Comparison of ENCODE assay signal across 23 cellular contexts in the genomic region with DNA sequence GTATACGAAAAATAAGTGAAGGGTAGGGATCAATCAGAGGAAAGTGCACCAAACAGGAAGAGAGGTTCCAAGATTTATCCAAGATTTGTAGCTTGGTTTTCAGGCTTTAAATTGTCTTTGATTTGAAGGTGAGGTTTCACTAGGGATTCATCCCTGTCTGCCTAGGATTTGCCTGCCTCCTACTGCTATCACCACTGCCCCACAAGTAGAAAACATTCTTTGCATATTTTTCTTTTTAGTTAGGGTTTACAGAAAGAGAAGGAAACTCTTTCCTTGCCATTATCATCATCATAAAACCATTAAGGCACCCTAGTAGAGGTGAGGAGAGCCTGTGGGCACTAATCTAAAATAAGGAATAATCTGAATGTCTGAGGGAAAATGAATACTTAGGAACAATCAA. TPM values are rescaled to one million over a fixed set of nuclear protein-coding genes. Genes with fewer than 3 reads are reported as not detected.
A peak's percentile ranks its signal among the peaks of the same experiment; 100 is the strongest.
DNase-seq lines count a peak whose midpoint lies in the region; ATAC-seq and TF ChIP-seq lines count a peak whose summit lies in the region.
"Had no signal": no experiment of that assay in that cellular context is flagged by ENCODE, and none has a peak within 500 bp of the region (broad histone marks: within the 10 kb centered on the region; RNA-seq: fewer than 3 reads in every experiment).

No MANE protein-coding gene starts in this region.

- H3K27ac Mint-ChIP-seq in mesothelial cell of epicardium, result peak overlapping the region; percentile 91
- H3K27ac Mint-ChIP-seq: activated naive CD8-positive, alpha-beta T cell; activated T-helper 1 cell treated with anti-CD3 and anti-CD28 coated beads, Interleukin-12 subunit alpha, Interleukin-12 subunit beta, Interleukin-2, Interleukin-4 antibody, amounts not matched to agents 30 ng/mL and 10 ng/mL and 1 ng/mL, durations not matched to agents 14 hours and 24 hours and 36 hours; CD14-positive monocyte; natural killer cell treated with Interleukin-12 subunit alpha and Interleukin-12 subunit beta and Interleukin-15 and Interleukin-18, amount 100 ng/mL, for 72 hours; stimulated activated naive CD8-positive, alpha-beta T cell treated with anti-CD3 and anti-CD28 coated beads, Interleukin-15, amount 100 ng/mL, for 72 hours had no signal

- H2AFZ ChIP-seq in HCT116 (ENCODE audit: low read depth, low read length, poor library complexity, severe bottlenecking), result peak overlapping the region; percentile 16

- intact Hi-C loops in A673 (cut with micrococcal nuclease; ENCODE audit: unreplicated experiment) (no loop called here), HCT116 (cut with micrococcal nuclease) (no loop called here)

- no peaks in the 10 kb centered on the region for H3K9me2 ChIP-seq in HCT116 (ENCODE audit: insufficient read depth)

- no peaks in the 10 kb centered on the region for H3K79me2 ChIP-seq in HCT116 (ENCODE audit: insufficient read depth, low read length)

- H3K27me3 ChIP-seq in A673 (replicated peaks; ENCODE audit: insufficient read depth, low read depth, low read length, poor library complexity) (no peaks in the 10 kb centered on the region), HCT116 (ENCODE audit: insufficient read depth, low read length) (no peaks in the 10 kb centered on the region)
- H3K27me3 ChIP-seq: colonic mucosa, transverse colon had no signal

- RAD21 ChIA-PET in HCT116 (lab: Charles Lee; ENCODE audit: low non-redundant PET in 1 of 2, low total read pairs in 2 of 2, uncharacterized antibody in 2 of 2, unreplicated experiment in 2 of 2), result no interaction called here

- H3K4me2 ChIP-seq in HCT116 (ENCODE audit: low read length), result no peak overlapping the region

- H3K9me3 ChIP-seq in A673 (ENCODE audit: low read depth, low read length, poor library complexity, severe bottlenecking), result no peaks in the 10 kb centered on the region
- no peaks in the 10 kb centered on the region for H3K9me3 ChIP-seq in HCT116 (ENCODE audit: control insufficient read depth in 1 of 2, insufficient read depth in 1 of 2, low read depth in 1 of 2, low read length in 2 of 2)
- H3K9me3 ChIP-seq: colonic mucosa, transverse colon had no signal

- POLR2A ChIA-PET in A673 (lab: Charles Lee; ENCODE audit: low non-redundant PET) (no interaction called here), HCT116 (lab: Charles Lee) (no interaction called here)

- no peaks in the 10 kb centered on the region for H3K36me3 ChIP-seq in A673 (ENCODE audit: insufficient read depth, low read length, poor library complexity, severe bottlenecking)
- H3K36me3 ChIP-seq in HCT116 (ENCODE audit: control insufficient read depth in 1 of 2, insufficient read depth in 2 of 2, low read length in 2 of 2), result no peaks in the 10 kb centered on the region
- H3K36me3 ChIP-seq: colonic mucosa, transverse colon had no signal

- peaks cover 41% of the 10 kb centered on the region for H3K4me1 Mint-ChIP-seq in mesothelial cell of epicardium
- H3K4me1 Mint-ChIP-seq: CD14-positive monocyte; stimulated activated naive CD8-positive, alpha-beta T cell treated with anti-CD3 and anti-CD28 coated beads, Interleukin-15, amount 100 ng/mL, for 72 hours had no signal

- BruUV-seq in A673 (replicated peaks; lab: Mats Ljungman, UMichigan) (no TSS peak), HCT116 (replicated peaks; lab: Mats Ljungman, UMichigan) (no TSS peak)

- peaks cover 8% of the 10 kb centered on the region for H3K9me3 Mint-ChIP-seq in mesothelial cell of epicardium
- H3K9me3 Mint-ChIP-seq: activated T-helper 1 cell treated with anti-CD3 and anti-CD28 coated beads, Interleukin-12 subunit alpha, Interleukin-12 subunit beta, Interleukin-2, Interleukin-4 antibody, amounts not matched to agents 30 ng/mL and 10 ng/mL and 1 ng/mL, durations not matched to agents 14 hours and 24 hours and 36 hours; natural killer cell treated with Interleukin-12 subunit alpha and Interleukin-12 subunit beta and Interleukin-15 and Interleukin-18, amount 100 ng/mL, for 72 hours; stimulated activated naive CD8-positive, alpha-beta T cell treated with anti-CD3 and anti-CD28 coated beads, Interleukin-15, amount 100 ng/mL, for 72 hours had no signal

- no peak for TF ChIP-seq POLR2A in HCT116 (IDR thresholded peaks at IDR 0.05; ENCODE audit: borderline replicate concordance, extremely low read depth, insufficient read depth, insufficient read length)

- CTCF ChIA-PET in A673 (lab: Charles Lee) (no interaction called here), HCT116 (lab: Charles Lee) (no interaction called here)

- peak overlapping the region; percentile 2 for H3K4me3 Mint-ChIP-seq in mesothelial cell of epicardium
- H3K4me3 Mint-ChIP-seq: activated naive CD8-positive, alpha-beta T cell; activated T-helper 1 cell treated with anti-CD3 and anti-CD28 coated beads, Interleukin-12 subunit alpha, Interleukin-12 subunit beta, Interleukin-2, Interleukin-4 antibody, amounts not matched to agents 30 ng/mL and 10 ng/mL and 1 ng/mL, durations not matched to agents 14 hours and 24 hours and 36 hours; CD14-positive monocyte; natural killer cell treated with Interleukin-12 subunit alpha and Interleukin-12 subunit beta and Interleukin-15 and Interleukin-18, amount 100 ng/mL, for 72 hours; stimulated activated naive CD8-positive, alpha-beta T cell treated with anti-CD3 and anti-CD28 coated beads, Interleukin-15, amount 100 ng/mL, for 72 hours had no signal

- TF ChIP-seq CTCF in A673 (conservative IDR thresholded peaks at IDR 0.05; ENCODE audit: low read depth, low read length) (no peak), HCT116 (IDR thresholded peaks at IDR 0.05 in 2 of 3, conservative IDR thresholded peaks at IDR 0.05 in 1 of 3; ENCODE audit: borderline replicate concordance in 1 of 3, insufficient read depth in 1 of 3, low read depth in 2 of 3, low read length in 2 of 3) (no peak), VCaP (conservative IDR thresholded peaks at IDR 0.05) (no peak), mesothelial cell of epicardium (IDR thresholded peaks at IDR 0.05; ENCODE audit: unreplicated experiment) (no peak)

- no peak for ATAC-seq in HCT116
- ATAC-seq: activated CD4-positive, CD25-positive, alpha-beta regulatory T cell treated with anti-CD3 and anti-CD28 coated beads, Interleukin-2, amount 50 U/mL, for 24 hours; stimulated activated naive CD8-positive, alpha-beta T cell treated with anti-CD3 and anti-CD28 coated beads, Interleukin-15, amount 100 ng/mL, for 72 hours had no signal

- peaks cover 21% of the 10 kb centered on the region for H3K4me1 ChIP-seq in A673 (ENCODE audit: insufficient read depth, low read length, poor library complexity, severe bottlenecking)
- H3K4me1 ChIP-seq in HCT116 (ENCODE audit: control insufficient read depth in 1 of 2, insufficient read depth in 2 of 2, low read length in 2 of 2), result peaks cover 13 to 27% of the 10 kb centered on the region in 2 experiments; a peak in 3 of 4 replicates
- H3K4me1 ChIP-seq: colonic mucosa, transverse colon had no signal

- no peak overlapping the region for H3K9ac ChIP-seq in HCT116 (ENCODE audit: low read length)

- peaks cover 8% of the 10 kb centered on the region for H3K36me3 Mint-ChIP-seq in mesothelial cell of epicardium
- H3K36me3 Mint-ChIP-seq: activated naive CD8-positive, alpha-beta T cell; CD14-positive monocyte; natural killer cell treated with Interleukin-12 subunit alpha and Interleukin-12 subunit beta and Interleukin-15 and Interleukin-18, amount 100 ng/mL, for 72 hours had no signal

- no peak for TF ChIP-seq RAD21 in HCT116 (IDR thresholded peaks at IDR 0.05; ENCODE audit: low read depth)

- H3K27ac ChIP-seq in A673 (ENCODE audit: low read depth, low read length, poor library complexity, severe bottlenecking) (no peak overlapping the region), HCT116 (ENCODE audit: low read depth, low read length) (no peak overlapping the region), VCaP (peak overlapping the region; percentile 34; the same call in 1 of the 2 replicates)
- H3K27ac ChIP-seq: colonic mucosa, transverse colon had no signal

- no peaks in the 10 kb centered on the region for H4K20me1 ChIP-seq in HCT116 (ENCODE audit: insufficient read depth)

- peak; percentile 12 for DNase-seq in A673 (ENCODE audit: low spot score)
- no peak for DNase-seq in HCT116 (ENCODE audit: low read depth, low spot score)
- no peak for DNase-seq in mesothelial cell of epicardium (ENCODE audit: low spot score in 2 of 2, unreplicated experiment in 2 of 2)
- DNase-seq in activated CD4-positive, alpha-beta T cell treated with anti-CD3 and anti-CD28 coated beads for 1 hour, result no peak
- DNase-seq in HUDEP-2 (lab: John Stamatoyannopoulos, UW; ENCODE audit: unreplicated experiment in 76 of 76), result no peak
- DNase-seq in activated CD4-positive, alpha-beta T cell treated with anti-CD3 and anti-CD28 coated beads, Interleukin-2, amount 50 U/mL, for 1 hour, result no peak
- DNase-seq in NCI-H2196 treated with DMSO at 0.1 percent for 48 hours (lab: John Stamatoyannopoulos, UW; ENCODE audit: unreplicated experiment), result no peak
- DNase-seq: 8988T; colonic mucosa; Kasumi-1; left cardiac atrium; NK-92 treated with Interleukin-12 subunit alpha and Interleukin-12 subunit beta, amount 100 ng/mL, for 24 hours; small intestine; stimulated activated CD4-positive, alpha-beta T cell treated with anti-CD3 and anti-CD28 coated beads, Interleukin-4, amount 100 ng/mL, for 4 hours; stimulated activated naive CD8-positive, alpha-beta T cell treated with anti-CD3 and anti-CD28 coated beads, Interleukin-15, amount 100 ng/mL, for 72 hours; T-helper 9 cell; transverse colon had no signal

- H3K27me3 Mint-ChIP-seq in mesothelial cell of epicardium (ENCODE audit: low read depth), result no peaks in the 10 kb centered on the region
- H3K27me3 Mint-ChIP-seq: activated naive CD8-positive, alpha-beta T cell had no signal

- no peak overlapping the region for H3K4me3 ChIP-seq in A673 (ENCODE audit: low read depth, low read length, poor library complexity, severe bottlenecking)
- H3K4me3 ChIP-seq in HCT116 (replicated peaks in 1 of 2; ENCODE audit: low read depth in 1 of 2, low read length in 2 of 2), result no peak overlapping the region
- H3K4me3 ChIP-seq: colonic mucosa, transverse colon had no signal

TF ChIP-seq in HCT116, 20 proteins besides CTCF, POLR2A, EP300 and RAD21 (continues in another document):
- TF ChIP-seq ZFX (IDR thresholded peaks at IDR 0.05) (no peak), JUND (IDR thresholded peaks at IDR 0.05) (no peak), SIN3A (IDR thresholded peaks at IDR 0.05; ENCODE audit: low read depth) (no peak), YY1 (IDR thresholded peaks at IDR 0.05; ENCODE audit: extremely low read depth, insufficient replicate concordance, low read depth, low read length) (no peak), TCF7L2 (IDR thresholded peaks at IDR 0.05; ENCODE audit: borderline replicate concordance, extremely low read depth, insufficient read depth, insufficient read length) (no peak), EGR1 (IDR thresholded peaks at IDR 0.05; ENCODE audit: low read depth) (no peak)

RNA-seq across cellular contexts. Expression of a gene that starts 45.8 kb away (rescaled TPM):
- 9.0 and 12.8 TPM in 2 replicates for total RNA-seq in A673 (2021)
- 15.1 TPM for total RNA-seq in HCT116 (2021; ENCODE audit: unreplicated experiment)
- polyA plus RNA-seq in HCT116 (2012), result 6.3 and 6.6 TPM in 2 replicates
- 132 to 138 TPM (median 134 TPM) in 3 replicates for total RNA-seq in mesothelial cell of epicardium
- polyA plus RNA-seq: CD14-positive monocyte had no signal
